Comparison of ENCODE assay signal across 16 cellular contexts in the genomic region with DNA sequence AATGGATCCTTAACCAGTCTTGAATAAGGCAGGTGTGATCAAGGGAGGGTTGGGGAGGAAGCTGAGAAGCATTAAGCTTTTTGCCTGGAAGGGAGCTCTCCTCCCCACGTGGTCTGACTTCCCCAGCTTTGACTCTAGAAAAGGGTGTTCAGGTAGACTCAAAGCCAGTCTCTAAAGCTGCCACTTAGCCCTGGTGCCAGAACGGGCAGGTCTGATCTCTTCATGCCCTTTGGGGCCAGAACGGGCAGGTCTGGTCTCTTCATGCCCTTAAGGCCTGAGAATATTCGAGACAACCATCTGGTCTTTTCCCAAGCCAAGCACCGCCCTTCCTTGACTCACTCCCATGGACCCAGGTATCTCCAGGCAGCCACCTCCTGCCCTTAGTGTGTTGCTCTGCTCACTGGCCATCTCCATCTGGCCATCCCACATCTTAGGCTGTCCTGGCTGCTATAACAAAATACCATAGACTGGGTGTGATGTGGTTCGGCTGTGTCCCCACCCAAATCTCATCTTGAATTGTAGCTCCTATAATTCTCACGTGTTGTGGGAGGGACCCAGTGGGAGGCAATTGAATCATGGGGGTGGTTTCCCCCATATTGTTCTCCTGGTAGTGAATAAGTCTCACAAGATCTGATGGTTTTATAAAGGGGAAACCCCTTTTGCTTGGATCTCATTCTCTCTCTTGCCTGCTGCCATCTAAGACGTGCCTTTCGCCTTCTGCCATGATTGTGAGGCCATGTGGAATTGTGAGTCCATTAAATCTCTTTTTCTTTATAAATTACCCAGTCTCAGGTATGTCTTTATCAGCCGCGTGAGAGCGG. TPM values are rescaled to one million over a fixed set of nuclear protein-coding genes. Genes with fewer than 3 reads are reported as not detected.
DNase-seq lines count a peak whose midpoint lies in the region; FAIRE-seq and TF ChIP-seq lines count a peak whose summit lies in the region.
"Had no signal": no experiment of that assay in that cellular context is flagged by ENCODE, and none has a peak within 500 bp of the region (broad histone marks: within the 10 kb centered on the region; RNA-seq: fewer than 3 reads in every experiment).

No MANE protein-coding gene starts in this region.

- no peak for TF ChIP-seq POLR2A in H1 (IDR thresholded peaks at IDR 0.05; ENCODE audit: control extremely low read depth in 1 of 2, low read depth in 2 of 2, low read length in 2 of 2)

- no peak overlapping the region for H2AK5ac ChIP-seq in H1 (ENCODE audit: low read depth, low read length)

- no peak overlapping the region for H3K23ac ChIP-seq in H1 (ENCODE audit: insufficient read length)

- peaks cover 25 to 53% (median 48%) of the 10 kb centered on the region in 4 experiments for H3K27me3 ChIP-seq in H1 (replicated peaks in 1 of 4; ENCODE audit: control insufficient read depth in 3 of 4, extremely low read depth in 1 of 4, insufficient read depth in 3 of 4, low read length in 3 of 4)
- H3K27me3 ChIP-seq: ovary had no signal

- H2BK20ac ChIP-seq in H1 (ENCODE audit: low read length), result no peak overlapping the region

- H4K5ac ChIP-seq in H1 (ENCODE audit: insufficient read length, low read depth, low read length), result no peak overlapping the region

- no peak overlapping the region for H3K27ac ChIP-seq in H1 (ENCODE audit: low read depth, low read length)
- H3K27ac ChIP-seq: A549, heart right ventricle, ovary, SK-N-MC, tibial artery had no signal

- H3K36me3 Mint-ChIP-seq in T-helper 2 cell treated with Interferon-gamma antibody and Interleukin-4, amounts not matched to agents 5 μg/mL and 100 μg/mL, for 36 hours (ENCODE audit: low read depth), result no peaks in the 10 kb centered on the region
- H3K36me3 Mint-ChIP-seq in IgD-negative memory B cell (no peaks in the 10 kb centered on the region), nephron progenitor cell (ENCODE audit: low read depth) (no peaks in the 10 kb centered on the region)

- peaks cover 4 to 22% (median 6%) of the 10 kb centered on the region in 4 experiments for H3K4me1 ChIP-seq in H1 (replicated peaks in 1 of 4; ENCODE audit: control insufficient read depth in 3 of 4, insufficient read depth in 4 of 4, low read length in 3 of 4)

- TF ChIP-seq CTCF in H1 (IDR thresholded peaks at IDR 0.05; ENCODE audit: control extremely low read depth in 1 of 3, insufficient read depth in 1 of 3, low read depth in 1 of 3, low read length in 3 of 3), result no peak
- TF ChIP-seq CTCF in nephron progenitor cell (IDR thresholded peaks at IDR 0.05), result no peak

- no peak overlapping the region for H2BK5ac ChIP-seq in H1 (ENCODE audit: low read depth, low read length)

- DNase-seq in T-helper 2 cell treated with Interferon-gamma antibody and Interleukin-4, amounts not matched to agents 5 μg/mL and 100 μg/mL, for 36 hours (ENCODE audit: low spot score), result no peak
- DNase-seq in T-helper 2 cell (no peak), H1 (ENCODE audit: low read depth in 1 of 2, low spot score in 2 of 2) (no peak), nephron progenitor cell (no peak), G401 (ENCODE audit: low spot score) (no peak), NCI-H187 treated with DMSO at 0.1 percent for 48 hours (lab: John Stamatoyannopoulos, UW) (no peak), HK-2 (ENCODE audit: unreplicated experiment) (no peak)
- DNase-seq: activated gamma-delta T cell treated with Interleukin-2 at 50 U/mL for 16 hours; heart right ventricle; ovary; stimulated activated CD4-positive, alpha-beta T cell treated with anti-CD3 and anti-CD28 coated beads, Interleukin-12 subunit alpha, Interleukin-12 subunit beta, amount 100 ng/mL, for 4 hours; tibial artery had no signal

- H3K79me1 ChIP-seq in H1 (ENCODE audit: low read depth, low read length), result no peaks in the 10 kb centered on the region

- H3K4me1 Mint-ChIP-seq in T-helper 2 cell treated with Interferon-gamma antibody and Interleukin-4, amounts not matched to agents 5 μg/mL and 100 μg/mL, for 36 hours (ENCODE audit: low read depth), result no peaks in the 10 kb centered on the region
- H3K4me1 Mint-ChIP-seq in IgD-negative memory B cell (peaks cover 0 to 9% (median 3%) of the 10 kb centered on the region in 3 donors), nephron progenitor cell (peaks cover 15% of the 10 kb centered on the region)

- H3K27ac Mint-ChIP-seq in T-helper 2 cell treated with Interferon-gamma antibody and Interleukin-4, amounts not matched to agents 5 μg/mL and 100 μg/mL, for 36 hours, result no peak overlapping the region
- H3K27ac Mint-ChIP-seq in IgD-negative memory B cell (peak overlapping the region in 1 of 3 donors; percentile 77), nephron progenitor cell (no peak overlapping the region)

- H3K9ac ChIP-seq in H1 (replicated peaks in 1 of 4; ENCODE audit: extremely low read depth in 1 of 4, low read depth in 3 of 4, low read length in 3 of 4), result no peak overlapping the region

- H4K20me1 ChIP-seq in H1 (replicated peaks in 1 of 2; ENCODE audit: control insufficient read depth in 1 of 2, insufficient read depth in 2 of 2, low read length in 2 of 2), result no peaks in the 10 kb centered on the region

- peak overlapping the region; percentile 62; the same call in 1 of the 2 replicates for H4K8ac ChIP-seq in H1 (ENCODE audit: extremely low read depth, insufficient read depth, low read length)

- H3K23me2 ChIP-seq in H1 (ENCODE audit: low read depth, low read length), result peaks cover 11% of the 10 kb centered on the region; the same call in 1 of the 2 replicates

- H3K9me3 ChIP-seq in H1 (ENCODE audit: insufficient read depth in 2 of 2, low read depth in 1 of 2, low read length in 1 of 2), result no peaks in the 10 kb centered on the region
- H3K9me3 ChIP-seq: A549, tibial artery had no signal

- no peak overlapping the region for H4K91ac ChIP-seq in H1 (replicated peaks; ENCODE audit: insufficient read length, low read length)

- no peak overlapping the region for H3K14ac ChIP-seq in H1 (ENCODE audit: insufficient read length)

- H2AFZ ChIP-seq in H1 (ENCODE audit: low read length), result no peak overlapping the region

- H3K4me3 Mint-ChIP-seq in T-helper 2 cell treated with Interferon-gamma antibody and Interleukin-4, amounts not matched to agents 5 μg/mL and 100 μg/mL, for 36 hours, result peak overlapping the region; percentile 68
- H3K4me3 Mint-ChIP-seq in IgD-negative memory B cell, result peak overlapping the region; percentile 27 to 88 (median 61)
- peak overlapping the region; percentile 75 for H3K4me3 Mint-ChIP-seq in nephron progenitor cell

- no peaks in the 10 kb centered on the region for H3K79me2 ChIP-seq in H1 (ENCODE audit: control insufficient read depth in 1 of 2, insufficient read depth in 2 of 2, low read length in 2 of 2)

- peak overlapping the region; percentile 19; the same call in 1 of the 2 replicates for H2BK12ac ChIP-seq in H1 (ENCODE audit: low read depth, low read length)

- peak; percentile 68 for FAIRE-seq in H1 (lab: Jason Lieb, UNC)
- FAIRE-seq: A549 had no signal

- H3K18ac ChIP-seq in H1 (ENCODE audit: extremely low read depth, low read length), result no peak overlapping the region; the same call in 1 of the 2 replicates

- 0 out of 2 replicates have a peak overlapping the region, but pooled peaks have one; percentile 46 for H2BK15ac ChIP-seq in H1 (ENCODE audit: low read length)

- H3K4me2 ChIP-seq in H1 (ENCODE audit: insufficient read depth in 1 of 2, low read depth in 2 of 2, low read length in 2 of 2), result peak overlapping the region; percentile 85 to 91

- no peaks in the 10 kb centered on the region for H3K9me3 Mint-ChIP-seq in T-helper 2 cell treated with Interferon-gamma antibody and Interleukin-4, amounts not matched to agents 5 μg/mL and 100 μg/mL, for 36 hours
- H3K9me3 Mint-ChIP-seq in IgD-negative memory B cell (peaks cover 0 to 5% (median 1%) of the 10 kb centered on the region in 3 donors), nephron progenitor cell (peaks cover 15% of the 10 kb centered on the region)

- CTCF ChIA-PET in H1 (lab: Charles Lee; ENCODE audit: partially characterized antibody), result interaction anchor here (0.7 to 1.7 kb wide), 6 partner anchors 47 to 136 kb away, joined by 3 to 4 read pairs (median 3); no protein-coding TSS in a partner anchor

- peak overlapping the region; percentile 0 for H3K4ac ChIP-seq in H1 (replicated peaks; ENCODE audit: insufficient read length, low read depth, low read length)

- no peak for TF ChIP-seq RAD21 in H1 (IDR thresholded peaks at IDR 0.05 in 1 of 2, conservative IDR thresholded peaks at IDR 0.05 in 1 of 2; ENCODE audit: low read depth in 2 of 2, low read length in 2 of 2)

- TF ChIP-seq EP300 in H1 (IDR thresholded peaks at IDR 0.05; ENCODE audit: borderline replicate concordance in 1 of 2, low read depth in 2 of 2, low read length in 2 of 2), result no peak

- in situ Hi-C loops in G401 (cut with HindIII; ENCODE audit: low sequenced_read_pairs), result no loop called here

- H3K56ac ChIP-seq in H1 (replicated peaks; ENCODE audit: insufficient read length, low read depth, low read length), result no peak overlapping the region

- 76% methylated on average over 12 of the region's 12 CpGs; no CpG with 5 or more reads in 1 of the 2 experiments for WGBS in H1 (ENCODE audit: extremely low coverage in 1 of 2, insufficient coverage in 1 of 2, insufficient read length in 1 of 2, insufficient replicate concordance in 2 of 2, low coverage in 1 of 2, low lambda C conversion rate in 2 of 2, missing lambda C conversion rate in 1 of 2), 2 experiments

- peaks cover 0 to 6% (median 0%) of the 10 kb centered on the region in 4 experiments; a peak in 1 of 8 replicates for H3K36me3 ChIP-seq in H1 (ENCODE audit: control insufficient read depth in 2 of 4, insufficient read depth in 4 of 4, low read length in 3 of 4)
- H3K36me3 ChIP-seq: heart right ventricle, ovary, tibial artery had no signal

- peaks cover 63% of the 10 kb centered on the region for H3K27me3 Mint-ChIP-seq in T-helper 2 cell treated with Interferon-gamma antibody and Interleukin-4, amounts not matched to agents 5 μg/mL and 100 μg/mL, for 36 hours (ENCODE audit: low read depth)
- H3K27me3 Mint-ChIP-seq in IgD-negative memory B cell (peaks cover 43% of the 10 kb centered on the region), nephron progenitor cell (ENCODE audit: low read depth, poor library complexity) (peaks cover 85% of the 10 kb centered on the region)

- peak overlapping the region; percentile 34 to 79 (median 46); a peak in 5 of 8 replicates for H3K4me3 ChIP-seq in H1 (ENCODE audit: extremely low read depth in 1 of 4, insufficient read depth in 2 of 4, low read depth in 3 of 4, low read length in 4 of 4)
- H3K4me3 ChIP-seq: A549, lung, ovary, SK-N-MC, tibial artery had no signal

- H2BK120ac ChIP-seq in H1 (replicated peaks; ENCODE audit: low read depth, low read length), result no peak overlapping the region

- POLR2A ChIA-PET in H1 (lab: Charles Lee; ENCODE audit: partially characterized antibody), result interaction anchor here (1.3 kb wide), 1 partner anchor 52 kb away, joined by 3 read pairs; no protein-coding TSS in a partner anchor

RNA-seq across cellular contexts. Expression of a gene that starts 59.4 kb away (rescaled TPM):
- not detected for polyA plus RNA-seq in IgD-negative memory B cell
- total RNA-seq in H1 (2021; fragmentation: NEBNext Ultra II Directional; extraction: Animal tissue kit (Norgen Biotek cat#: 25700)), result 1.6 and 2.1 TPM in 2 replicates
- 1.8 and 2.8 TPM in 2 replicates for polyA plus RNA-seq in H1 (2011; rRNA removed)
- 2.0 TPM for polyA plus RNA-seq in H1 (2011; cell fraction: cytosol; rRNA removed)
- polyA plus RNA-seq in H1 (2011; cell fraction: nucleus; rRNA removed), result 7.3 TPM
- 1.2 to 1.9 TPM (median 1.4 TPM) in 4 replicates for polyA plus RNA-seq in H1 (2012, experiment 1 of 2)
- polyA plus RNA-seq in H1 (2012, experiment 2 of 2), result 0.79 TPM
- polyA plus RNA-seq in H1 (2013, experiment 1 of 2), result 2.3 TPM
- polyA plus RNA-seq in H1 (2013, experiment 2 of 2), result 2.0 TPM
- polyA minus RNA-seq in H1 (2011; rRNA and poly(A)+ RNA removed), result 0.13 and 0.24 TPM in 2 replicates
- polyA minus RNA-seq in H1 (2011; cell fraction: cytosol; rRNA and poly(A)+ RNA removed), result 3.4 TPM
- polyA minus RNA-seq in H1 (2011; cell fraction: nucleus; rRNA and poly(A)+ RNA removed), result 3.2 TPM
- 0.03 TPM in 1 of 2 replicates, not detected in the other for total RNA-seq in G401 (2014; rRNA removed; shearing (Covaris generic))
